In genomic region chr7:158783595-158783994, GRCh38 we compare ENCODE assay signal across 16 cellular contexts. TPM values are rescaled to one million over a fixed set of nuclear protein-coding genes. Genes with fewer than 3 reads are reported as not detected.
DNase-seq lines count a peak whose midpoint lies in the region; ATAC-seq and TF ChIP-seq lines count a peak whose summit lies in the region.
"Had no signal": no experiment of that assay in that cellular context is flagged by ENCODE, and none has a peak within 500 bp of the region (broad histone marks: within the 10 kb centered on the region; RNA-seq: fewer than 3 reads in every experiment).

No MANE protein-coding gene starts in this region.

- H3K9me3 ChIP-seq in CD8-positive, alpha-beta T cell (ENCODE audit: low read length) = no peaks in the 10 kb centered on the region
- H3K9me3 ChIP-seq in heart right ventricle = no peaks in the 10 kb centered on the region

- peaks cover 18% of the 10 kb centered on the region for H3K36me3 ChIP-seq in CD8-positive, alpha-beta T cell (ENCODE audit: insufficient read depth, low read length)
- peaks cover 0 to 84% (median 8%) of the 10 kb centered on the region in 9 donors for H3K36me3 ChIP-seq in heart right ventricle

- no peak overlapping the region for H3K27ac ChIP-seq in CD8-positive, alpha-beta T cell (ENCODE audit: low read depth, low read length)
- H3K27ac ChIP-seq in VCaP = peak overlapping the region; percentile 61
- peak overlapping the region; percentile 68 to 90 (median 81) for H3K27ac ChIP-seq in heart right ventricle
- H3K27ac ChIP-seq in skin epidermis = peak overlapping the region in 11 of 21 experiments; percentile 1 to 69 (median 45)
- H3K27ac ChIP-seq: WERI-Rb-1 had no signal

- TF ChIP-seq CTCF in CD8-positive, alpha-beta T cell (IDR thresholded peaks at IDR 0.05) = no peak
- TF ChIP-seq CTCF in VCaP (conservative IDR thresholded peaks at IDR 0.05) (no peak), heart right ventricle (IDR thresholded peaks at IDR 0.05) (no peak)

- no peaks in the 10 kb centered on the region for H3K27me3 Mint-ChIP-seq in CD8-positive, alpha-beta T cell (ENCODE audit: low read depth)
- H3K27me3 Mint-ChIP-seq: IgD-negative memory B cell had no signal

- CTCF ChIA-PET in CD8-positive, alpha-beta T cell (lab: Charles Lee) = interaction anchor here (0.7 to 1.9 kb wide), 2 partner anchors 31 to 193 kb away, joined by 3 to 4 read pairs; no protein-coding TSS in a partner anchor

- H3K9me3 Mint-ChIP-seq in CD8-positive, alpha-beta T cell = no peaks in the 10 kb centered on the region
- H3K9me3 Mint-ChIP-seq: IgD-negative memory B cell had no signal

- ATAC-seq in CD8-positive, alpha-beta T cell = peak; percentile 21
- ATAC-seq in heart right ventricle = peak in 7 of 8 donors; percentile 2 to 40 (median 14)
- no peak for ATAC-seq in GM21526 (IDR thresholded peaks at IDR 0.05; ENCODE audit: low FRiP score, unreplicated experiment)
- ATAC-seq in GM21786 (IDR thresholded peaks at IDR 0.05; ENCODE audit: unreplicated experiment) = no peak

- intact Hi-C loops in CD8-positive, alpha-beta T cell (cut with DNase I, micrococcal nuclease) = loop anchor here (2.0 to 5.0 kb wide), 3 partner anchors 45 to 194 kb away; partner anchors contain the start of genes DYNC2I1 (in 1 of the 2) and ESYT2 (in 1 of the 2)
- intact Hi-C loops in heart right ventricle (cut with DNase I) = loop anchor here in 8 of 10 donors (1.0 to 10.0 kb wide), 10 partner anchors 34 to 194 kb away; partner anchors contain the start of gene ESYT2 (in 3 of the 8)

- DNase-seq in CD8-positive, alpha-beta T cell = peak in 2 of 7 experiments; percentile 21 to 25
- DNase-seq in heart right ventricle (no peak), dermis blood vessel endothelial cell (no peak)
- no peak for DNase-seq in stimulated activated CD4-positive, alpha-beta T cell treated with anti-CD3 and anti-CD28 coated beads, Interleukin-1b, Interleukin-23, amount 100 ng/mL, for 48 hours
- DNase-seq: activated T-cell treated with anti-CD3 and anti-CD28 coated beads, Interleukin-2, amount 50 U/mL, for 48 hours; cerebellar nuclear complex; GDM1; kidney glomerular epithelial cell; NCI-H1105; NCI-H526; WERI-Rb-1 had no signal

- H3K27ac Mint-ChIP-seq in CD8-positive, alpha-beta T cell = no peak overlapping the region
- H3K27ac Mint-ChIP-seq: IgD-negative memory B cell had no signal

- H3K4me3 ChIP-seq in CD8-positive, alpha-beta T cell (ENCODE audit: low read depth, low read length) = no peak overlapping the region
- peak overlapping the region in 3 of 10 donors; percentile 3 to 30 (median 13) for H3K4me3 ChIP-seq in heart right ventricle
- H3K4me3 ChIP-seq in skin epidermis = no peak overlapping the region

- POLR2A ChIA-PET in CD8-positive, alpha-beta T cell (lab: Charles Lee) = interaction anchor here (1.1 to 1.4 kb wide), 2 partner anchors 39 to 46 kb away, joined by 3 to 4 read pairs; partner anchors contain the start of gene ESYT2

- H3K4me1 ChIP-seq in CD8-positive, alpha-beta T cell (ENCODE audit: insufficient read depth, low read length) = peaks cover 24% of the 10 kb centered on the region
- H3K4me1 ChIP-seq in heart right ventricle = peaks cover 13 to 52% (median 35%) of the 10 kb centered on the region in 9 donors

- H3K4me3 Mint-ChIP-seq in CD8-positive, alpha-beta T cell = no peak overlapping the region
- H3K4me3 Mint-ChIP-seq: IgD-negative memory B cell had no signal

- WGBS in heart right ventricle, 2 donors = 48 to 49% methylated on average over 8 of the region's 8 CpGs

- peaks cover 39% of the 10 kb centered on the region for H3K36me3 Mint-ChIP-seq in CD8-positive, alpha-beta T cell

- no peaks in the 10 kb centered on the region for H3K4me1 Mint-ChIP-seq in CD8-positive, alpha-beta T cell (ENCODE audit: low read depth)

- H3K27me3 ChIP-seq in CD8-positive, alpha-beta T cell (ENCODE audit: insufficient read depth, low read length) = no peaks in the 10 kb centered on the region
- H3K27me3 ChIP-seq in heart right ventricle = no peaks in the 10 kb centered on the region

RNA-seq across cellular contexts. Expression of gene ESYT2, which starts 45.7 kb away (rescaled TPM):
- total RNA-seq in CD8-positive, alpha-beta T cell = 10 to 100 TPM; 76.8 to 84.4 TPM
- total RNA-seq in heart right ventricle = 10 to 100 TPM; 44.3 to 79.2 (median 50.0) TPM
- polyA plus RNA-seq in heart right ventricle = 10 to 100 TPM; 18.9 to 26.4 TPM
- 67.6 and 82.1 TPM in 2 replicates for total RNA-seq in dermis blood vessel endothelial cell

Comparison
In these comparisons a context has a peak if more than half of its experiments do, and no peak if none do; other contexts are left out.
1. ATAC-seq: peak in CD8-positive, alpha-beta T cell (single experiment) and heart right ventricle (7 of 8); none in GM21526 (single experiment) and GM21786 (single experiment).